ENCODE assay signal across 8 cellular contexts in the genomic region with DNA sequence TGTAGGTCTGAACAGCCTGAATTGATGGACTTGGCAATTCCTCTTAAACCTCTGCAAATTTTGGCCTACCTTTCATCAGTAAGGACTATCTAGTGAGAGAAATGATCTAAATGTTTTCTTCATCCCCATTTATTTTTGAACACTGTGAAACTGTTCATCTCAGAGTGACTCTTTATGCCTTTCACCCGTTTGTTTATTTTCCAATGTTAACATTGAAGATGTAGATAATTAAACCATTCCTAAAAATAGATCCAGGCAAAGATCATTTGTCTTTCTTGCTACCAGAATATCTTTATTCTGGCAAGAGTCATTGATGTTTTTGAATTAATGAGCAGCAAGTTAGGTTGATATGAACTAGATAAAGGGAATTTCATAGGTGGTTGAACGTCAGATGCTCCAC. TPM values are rescaled to one million over a fixed set of nuclear protein-coding genes. Genes with fewer than 3 reads are reported as not detected.
DNase-seq lines count a peak whose midpoint lies in the region; ATAC-seq lines count a peak whose summit lies in the region.
"Had no signal": no experiment of that assay in that cellular context is flagged by ENCODE, and none has a peak within 500 bp of the region (broad histone marks: within the 10 kb centered on the region; RNA-seq: fewer than 3 reads in every experiment).

No MANE protein-coding gene starts in this region.

- H3K27ac ChIP-seq in neuronal stem cell (replicated peaks; ENCODE audit: low read length), result no peak overlapping the region

- no peak overlapping the region for H2AK5ac ChIP-seq in neuronal stem cell (ENCODE audit: low read depth, low read length)

- WGBS in neuronal stem cell (ENCODE audit: extremely low coverage in 2 of 2, insufficient read length in 2 of 2, insufficient replicate concordance in 1 of 2), 2 donors, result no CpG with 5 or more reads among the region's 2 CpGs

- no peak overlapping the region for H4K91ac ChIP-seq in neuronal stem cell (ENCODE audit: low read depth, low read length, poor library complexity)

- no peaks in the 10 kb centered on the region for H3K36me3 ChIP-seq in neuronal stem cell (replicated peaks in 1 of 2; ENCODE audit: control insufficient read depth in 2 of 2, insufficient read depth in 2 of 2, low read length in 2 of 2)

- peaks cover 4 to 6% of the 10 kb centered on the region in 2 donors for H3K4me1 ChIP-seq in neuronal stem cell (ENCODE audit: control insufficient read depth in 2 of 2, insufficient read depth in 1 of 2, low read depth in 1 of 2, low read length in 2 of 2)

- intact Hi-C loops in activated T-helper 2 cell treated with anti-CD3 and anti-CD28 coated beads, Interferon-gamma antibody, Interleukin-2, Interleukin-4, amounts not matched to agents 10 μg/mL and 5 μg/mL and 100 μg/mL, durations not matched to agents 14 hours and 24 hours and 36 hours (cut with micrococcal nuclease), result no loop called here

- H3K27ac Mint-ChIP-seq in IgD-negative memory B cell (no peak overlapping the region), immature natural killer cell (peak overlapping the region in 1 of 6 donors; percentile 0)
- H3K27ac Mint-ChIP-seq in activated T-helper 2 cell treated with anti-CD3 and anti-CD28 coated beads, Interferon-gamma antibody, Interleukin-2, Interleukin-4, amounts not matched to agents 10 μg/mL and 5 μg/mL and 100 μg/mL, durations not matched to agents 14 hours and 24 hours and 36 hours, result no peak overlapping the region
- H3K27ac Mint-ChIP-seq in stimulated activated naive CD8-positive, alpha-beta T cell treated with anti-CD3 and anti-CD28 coated beads, Interleukin-15, amount 100 ng/mL, for 72 hours, result no peak overlapping the region

- peaks cover 10% of the 10 kb centered on the region for H3K36me3 Mint-ChIP-seq in IgD-negative memory B cell
- H3K36me3 Mint-ChIP-seq in activated T-helper 2 cell treated with anti-CD3 and anti-CD28 coated beads, Interferon-gamma antibody, Interleukin-2, Interleukin-4, amounts not matched to agents 10 μg/mL and 5 μg/mL and 100 μg/mL, durations not matched to agents 14 hours and 24 hours and 36 hours (ENCODE audit: low read depth), result peaks cover 11% of the 10 kb centered on the region
- peaks cover 0 to 2% (median 0%) of the 10 kb centered on the region in 3 donors for H3K36me3 Mint-ChIP-seq in immature natural killer cell

- H3K4me1 Mint-ChIP-seq in IgD-negative memory B cell (peaks cover 37 to 58% (median 54%) of the 10 kb centered on the region in 3 donors), immature natural killer cell (peaks cover 75 to 90% of the 10 kb centered on the region in 2 donors)
- H3K4me1 Mint-ChIP-seq in activated T-helper 2 cell treated with anti-CD3 and anti-CD28 coated beads, Interferon-gamma antibody, Interleukin-2, Interleukin-4, amounts not matched to agents 10 μg/mL and 5 μg/mL and 100 μg/mL, durations not matched to agents 14 hours and 24 hours and 36 hours (ENCODE audit: low read depth), result peaks cover 42% of the 10 kb centered on the region
- peaks cover 73% of the 10 kb centered on the region for H3K4me1 Mint-ChIP-seq in stimulated activated naive CD8-positive, alpha-beta T cell treated with anti-CD3 and anti-CD28 coated beads, Interleukin-15, amount 100 ng/mL, for 72 hours

- no peaks in the 10 kb centered on the region for H3K79me1 ChIP-seq in neuronal stem cell (ENCODE audit: low read depth, low read length)

- peaks cover 0 to 3% (median 2%) of the 10 kb centered on the region in 3 donors for H3K9me3 Mint-ChIP-seq in IgD-negative memory B cell
- H3K9me3 Mint-ChIP-seq in activated T-helper 2 cell treated with anti-CD3 and anti-CD28 coated beads, Interferon-gamma antibody, Interleukin-2, Interleukin-4, amounts not matched to agents 10 μg/mL and 5 μg/mL and 100 μg/mL, durations not matched to agents 14 hours and 24 hours and 36 hours, result no peaks in the 10 kb centered on the region
- no peaks in the 10 kb centered on the region for H3K9me3 Mint-ChIP-seq in immature natural killer cell
- peaks cover 0 to 7% of the 10 kb centered on the region in 2 donors for H3K9me3 Mint-ChIP-seq in stimulated activated naive CD8-positive, alpha-beta T cell treated with anti-CD3 and anti-CD28 coated beads, Interleukin-15, amount 100 ng/mL, for 72 hours

- H3K27me3 ChIP-seq in neuronal stem cell (ENCODE audit: control insufficient read depth in 3 of 3, insufficient read depth in 3 of 3, low read depth in 1 of 3, low read length in 3 of 3), result peaks cover 0 to 5% (median 0%) of the 10 kb centered on the region in 3 experiments

- no peak overlapping the region for H2BK5ac ChIP-seq in neuronal stem cell (ENCODE audit: low read length)

- H3K27me3 Mint-ChIP-seq in IgD-negative memory B cell, result no peaks in the 10 kb centered on the region
- H3K27me3 Mint-ChIP-seq in activated T-helper 2 cell treated with anti-CD3 and anti-CD28 coated beads, Interferon-gamma antibody, Interleukin-2, Interleukin-4, amounts not matched to agents 10 μg/mL and 5 μg/mL and 100 μg/mL, durations not matched to agents 14 hours and 24 hours and 36 hours (ENCODE audit: low read depth), result no peaks in the 10 kb centered on the region
- H3K27me3 Mint-ChIP-seq in immature natural killer cell (ENCODE audit: low read depth in 3 of 3), result peaks cover 0 to 7% (median 6%) of the 10 kb centered on the region in 3 donors
- H3K27me3 Mint-ChIP-seq in stimulated activated naive CD8-positive, alpha-beta T cell treated with anti-CD3 and anti-CD28 coated beads, Interleukin-15, amount 100 ng/mL, for 72 hours, result no peaks in the 10 kb centered on the region

- H3K4me3 Mint-ChIP-seq in IgD-negative memory B cell (peak overlapping the region; percentile 74 to 89 (median 76)), immature natural killer cell (peak overlapping the region; percentile 48 to 100 (median 71))
- peak overlapping the region; percentile 31 for H3K4me3 Mint-ChIP-seq in activated T-helper 2 cell treated with anti-CD3 and anti-CD28 coated beads, Interferon-gamma antibody, Interleukin-2, Interleukin-4, amounts not matched to agents 10 μg/mL and 5 μg/mL and 100 μg/mL, durations not matched to agents 14 hours and 24 hours and 36 hours (ENCODE audit: low read depth)
- H3K4me3 Mint-ChIP-seq in stimulated activated naive CD8-positive, alpha-beta T cell treated with anti-CD3 and anti-CD28 coated beads, Interleukin-15, amount 100 ng/mL, for 72 hours, result peak overlapping the region; percentile 52 to 54

- H3K4me2 ChIP-seq in neuronal stem cell (ENCODE audit: insufficient read depth, low read length, poor library complexity, severe bottlenecking), result no peak overlapping the region

- no peak for ATAC-seq in stimulated activated naive CD8-positive, alpha-beta T cell treated with anti-CD3 and anti-CD28 coated beads, Interleukin-15, amount 100 ng/mL, for 72 hours

- no peak overlapping the region for H3K23ac ChIP-seq in neuronal stem cell (ENCODE audit: low read depth, low read length, poor library complexity)

- H4K8ac ChIP-seq in neuronal stem cell (ENCODE audit: low read depth, low read length), result no peak overlapping the region

- H3K14ac ChIP-seq in neuronal stem cell (ENCODE audit: low read length), result no peak overlapping the region

- no peak overlapping the region for H2BK120ac ChIP-seq in neuronal stem cell (ENCODE audit: low read depth, low read length)

- no peak overlapping the region for H2BK15ac ChIP-seq in neuronal stem cell (ENCODE audit: low read length)

- H3K4me3 ChIP-seq in neuronal stem cell (ENCODE audit: low read length in 2 of 2), result no peak overlapping the region

- no peak for DNase-seq in activated T-helper 2 cell treated with anti-CD3 and anti-CD28 coated beads, Interferon-gamma antibody, Interleukin-2, Interleukin-4, amounts not matched to agents 10 μg/mL and 5 μg/mL and 100 μg/mL, durations not matched to agents 14 hours and 24 hours and 36 hours (ENCODE audit: low spot score)
- DNase-seq in immature natural killer cell (no peak), neuronal stem cell (ENCODE audit: low spot score) (no peak), SHP77 treated with DMSO at 0.1 percent for 48 hours (lab: John Stamatoyannopoulos, UW) (no peak)
- no peak for DNase-seq in stimulated activated naive CD8-positive, alpha-beta T cell treated with anti-CD3 and anti-CD28 coated beads, Interleukin-15, amount 100 ng/mL, for 72 hours
- DNase-seq in stimulated activated CD4-positive, alpha-beta T cell treated with anti-CD3 and anti-CD28 coated beads, Interleukin-1b, Interleukin-23, amount 100 ng/mL, for 48 hours, result no peak
- DNase-seq: NCI-H2227 treated with DMSO at 0.1 percent for 48 hours had no signal

- H3K4ac ChIP-seq in neuronal stem cell (ENCODE audit: low read length), result no peak overlapping the region

- no peaks in the 10 kb centered on the region for H3K9me3 ChIP-seq in neuronal stem cell (replicated peaks in 1 of 2; ENCODE audit: control insufficient read depth in 2 of 2, insufficient read depth in 1 of 2, low read depth in 1 of 2, low read length in 2 of 2)

- no peak overlapping the region for H3K18ac ChIP-seq in neuronal stem cell (ENCODE audit: low read length)

- no peak overlapping the region for H2BK12ac ChIP-seq in neuronal stem cell (ENCODE audit: low read length)

- H3K9ac ChIP-seq in neuronal stem cell (ENCODE audit: low read depth, low read length, poor library complexity), result no peak overlapping the region

- H2AFZ ChIP-seq in neuronal stem cell (ENCODE audit: low read length), result no peak overlapping the region

RNA-seq across cellular contexts. Expression of a gene that starts 3.2 kb away (rescaled TPM):
- polyA plus RNA-seq in IgD-negative memory B cell, result 8.4 TPM
- 8.1 and 12.2 TPM in 2 replicates for total RNA-seq in activated T-helper 2 cell treated with anti-CD3 and anti-CD28 coated beads, Interferon-gamma antibody, Interleukin-2, Interleukin-4, amounts not matched to agents 10 μg/mL and 5 μg/mL and 100 μg/mL, durations not matched to agents 14 hours and 24 hours and 36 hours
- polyA plus RNA-seq in immature natural killer cell, result 1 to 10 TPM in 2 of 3 donors, under 1 TPM in 1; 0.51 to 5.9 (median 3.0) TPM
- polyA plus RNA-seq in neuronal stem cell (2013, experiment 1 of 2), result 3.4 TPM
- polyA plus RNA-seq in neuronal stem cell (2013, experiment 2 of 2), result 3.5 TPM
